ENCODE assay signal across 10 cellular contexts in the genomic region with DNA sequence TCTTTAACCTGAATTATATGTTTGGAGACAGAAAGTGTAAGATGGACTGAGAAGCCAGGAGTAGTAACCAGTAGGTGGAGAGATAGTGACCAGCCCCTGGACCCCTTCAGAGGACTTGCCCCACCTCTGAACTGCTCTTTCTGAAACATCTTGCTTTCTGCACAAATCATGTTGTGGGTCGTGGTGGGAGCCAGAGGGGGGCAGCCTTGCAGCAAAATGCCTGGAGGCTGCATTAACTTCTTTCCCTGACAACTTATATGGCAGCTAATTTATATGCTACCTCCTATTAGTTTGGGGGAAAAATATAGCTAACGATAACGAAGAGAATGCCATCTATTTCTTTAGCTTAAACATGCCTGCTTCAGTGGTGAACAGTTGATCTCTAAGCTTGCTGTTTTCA.
DNase-seq lines count a peak whose midpoint lies in the region; ATAC-seq and TF ChIP-seq lines count a peak whose summit lies in the region.
"Had no signal": no experiment of that assay in that cellular context is flagged by ENCODE, and none has a peak within 500 bp of the region (broad histone marks: within the 10 kb centered on the region; RNA-seq: fewer than 3 reads in every experiment).

No MANE protein-coding gene starts in this region.

- H3K9me3 ChIP-seq in parathyroid adenoma (ENCODE audit: control insufficient read depth, low read length) (no peaks in the 10 kb centered on the region), HAP-1 (no peaks in the 10 kb centered on the region), aorta (ENCODE audit: control insufficient read depth, low read length) (peaks cover 1% of the 10 kb centered on the region)
- H3K9me3 ChIP-seq: A549, tibial artery had no signal

- intact Hi-C loops in aorta (cut with DNase I): no loop called here

- ATAC-seq in HG02870 (IDR thresholded peaks at IDR 0.05; ENCODE audit: unreplicated experiment) (peak; percentile 12), aorta (ENCODE audit: low FRiP score) (no peak)
- ATAC-seq: A549 had no signal

- H3K4me3 ChIP-seq in cardiac fibroblast (replicated peaks in 1 of 2; ENCODE audit: low read depth in 2 of 2, low read length in 2 of 2) (no peak overlapping the region), parathyroid adenoma (ENCODE audit: low read depth, low read length) (no peak overlapping the region), HAP-1 (no peak overlapping the region), aorta (ENCODE audit: low read length in 2 of 2) (no peak overlapping the region)
- H3K4me3 ChIP-seq: A549, tibial artery had no signal

- peak overlapping the region; percentile 49 for H2AFZ ChIP-seq in parathyroid adenoma

- peak; percentile 21 for DNase-seq in NCI-H1092 treated with DMSO at 0.1 percent for 48 hours (lab: John Stamatoyannopoulos, UW)
- no peak for DNase-seq in NCI-H1092 (lab: John Stamatoyannopoulos, UW)
- peak; percentile 27 to 29 for DNase-seq in cardiac fibroblast (ENCODE audit: low read depth in 2 of 2)
- no peak for DNase-seq in HAP-1 (ENCODE audit: low spot score in 2 of 2)
- DNase-seq in aorta: no peak
- no peak for DNase-seq in NK-92 (lab: John Stamatoyannopoulos, UW; ENCODE audit: unreplicated experiment)
- DNase-seq: tibial artery had no signal

- H3K27me3 ChIP-seq in parathyroid adenoma (ENCODE audit: control insufficient read depth, insufficient read depth, low read length): no peaks in the 10 kb centered on the region
- no peaks in the 10 kb centered on the region for H3K27me3 ChIP-seq in HAP-1 (ENCODE audit: low read depth)
- no peaks in the 10 kb centered on the region for H3K27me3 ChIP-seq in aorta (ENCODE audit: control insufficient read depth in 1 of 2, insufficient read depth in 2 of 2, low read length in 1 of 2)
- H3K27me3 ChIP-seq: tibial artery had no signal

- no peaks in the 10 kb centered on the region for H3K36me3 ChIP-seq in parathyroid adenoma (ENCODE audit: control insufficient read depth, insufficient read depth, low read length)
- no peaks in the 10 kb centered on the region for H3K36me3 ChIP-seq in HAP-1 (replicated peaks)
- no peaks in the 10 kb centered on the region for H3K36me3 ChIP-seq in aorta (ENCODE audit: control insufficient read depth in 1 of 2, insufficient read depth in 2 of 2, low read length in 1 of 2)
- H3K36me3 ChIP-seq: tibial artery had no signal

- H3K9ac ChIP-seq in parathyroid adenoma: no peak overlapping the region

- no peaks in the 10 kb centered on the region for H3K79me2 ChIP-seq in parathyroid adenoma

- TF ChIP-seq CTCF in cardiac fibroblast (IDR thresholded peaks at IDR 0.05; ENCODE audit: low read depth, low read length) (peak; percentile 43), parathyroid adenoma (IDR thresholded peaks at IDR 0.05) (peak; percentile 49)

- H3K4me2 ChIP-seq in parathyroid adenoma (ENCODE audit: low read length): no peak overlapping the region
- H3K4me2 ChIP-seq: A549 had no signal

- H3K27ac ChIP-seq in parathyroid adenoma (no peak overlapping the region), aorta (ENCODE audit: low read depth in 1 of 2, low read length in 2 of 2) (no peak overlapping the region)
- H3K27ac ChIP-seq: A549, tibial artery had no signal

- H3K4me1 ChIP-seq in parathyroid adenoma: peaks cover 46% of the 10 kb centered on the region
- no peaks in the 10 kb centered on the region for H3K4me1 ChIP-seq in HAP-1
- H3K4me1 ChIP-seq in aorta (ENCODE audit: control insufficient read depth in 1 of 2, insufficient read depth in 2 of 2, low read length in 2 of 2): no peaks in the 10 kb centered on the region
- H3K4me1 ChIP-seq: A549, tibial artery had no signal

- in situ Hi-C loops in HAP-1 (cut with MboI; ENCODE audit: low sequenced_read_pairs): no loop called here

- WGBS in aorta, 2 donors: 20 to 28% methylated on average over 3 of the region's 3 CpGs

Comparison
In these comparisons a context has a peak if more than half of its experiments do, and no peak if none do; other contexts are left out.
1. DNase-seq: peak in NCI-H1092 treated with DMSO at 0.1 percent for 48 hours (single experiment) and cardiac fibroblast (2 of 2); none in NCI-H1092 (single experiment), HAP-1 (0 of 2), aorta (0 of 2) and NK-92 (single experiment).